In genomic region chr7:10521306-10521705, GRCh38 we compare ENCODE assay signal across 23 cellular contexts.
DNase-seq lines count a peak whose midpoint lies in the region; TF ChIP-seq lines count a peak whose summit lies in the region.
"Had no signal": no experiment of that assay in that cellular context is flagged by ENCODE, and none has a peak within 500 bp of the region (broad histone marks: within the 10 kb centered on the region; RNA-seq: fewer than 3 reads in every experiment).

No MANE protein-coding gene starts in this region.

- no peaks in the 10 kb centered on the region for H3K79me2 ChIP-seq in mammary epithelial cell (ENCODE audit: insufficient read depth, low read length)

- CTCF ChIA-PET in mammary epithelial cell (lab: Charles Lee; ENCODE audit: low non-redundant PET) = no interaction called here

- intact Hi-C loops in mammary epithelial cell (cut with micrococcal nuclease) = no loop called here

- no peak for TF ChIP-seq CTCF in mammary epithelial cell (conservative IDR thresholded peaks at IDR 0.05 in 1 of 2, IDR thresholded peaks at IDR 0.05 in 1 of 2; ENCODE audit: extremely low read depth in 1 of 2, insufficient read depth in 1 of 2, low read depth in 1 of 2, low read length in 2 of 2)

- no TSS peak for BruUV-seq in mammary epithelial cell (replicated peaks; lab: Mats Ljungman, UMichigan)

- no peaks in the 10 kb centered on the region for H3K27me3 ChIP-seq in mammary epithelial cell (ENCODE audit: insufficient read depth, low read length)
- H3K27me3 ChIP-seq: BLaER1 treated with 17β-estradiol and CSF1 and Interleukin-3, amounts not matched to agents 10 nM and 100 nM had no signal

- H3K4me2 ChIP-seq in mammary epithelial cell (ENCODE audit: insufficient read depth, low read depth, low read length) = no peak overlapping the region
- H3K4me2 ChIP-seq: A549; BLaER1 treated with 17β-estradiol and CSF1 and Interleukin-3, amounts not matched to agents 10 nM and 100 nM had no signal

- H3K27ac ChIP-seq in mammary epithelial cell (ENCODE audit: insufficient read depth, low read depth, low read length) = no peak overlapping the region
- H3K27ac ChIP-seq: 22Rv1; A549; BLaER1 treated with 17β-estradiol and CSF1 and Interleukin-3, amounts not matched to agents 10 nM and 100 nM; C4-2B had no signal

- 21% methylated on average over 2 of the region's 2 CpGs for WGBS in mammary epithelial cell (ENCODE audit: low coverage, missing lambda C conversion rate)

- no peaks in the 10 kb centered on the region for H3K4me1 ChIP-seq in mammary epithelial cell (ENCODE audit: insufficient read depth, low read length)
- H3K4me1 ChIP-seq: A549; BLaER1 treated with 17β-estradiol and CSF1 and Interleukin-3, amounts not matched to agents 10 nM and 100 nM had no signal

- no peaks in the 10 kb centered on the region for H4K20me1 ChIP-seq in mammary epithelial cell (ENCODE audit: insufficient read depth, low read length)
- H4K20me1 ChIP-seq: BLaER1 treated with 17β-estradiol and CSF1 and Interleukin-3, amounts not matched to agents 10 nM and 100 nM had no signal

- H3K4me3 ChIP-seq in mammary epithelial cell (replicated peaks in 1 of 3; ENCODE audit: insufficient read depth in 1 of 3, low read depth in 2 of 3, low read length in 3 of 3) = no peak overlapping the region
- H3K4me3 ChIP-seq: A549; BLaER1 treated with 17β-estradiol and CSF1 and Interleukin-3, amounts not matched to agents 10 nM and 100 nM; GM12878 had no signal

- in situ Hi-C loops in mammary epithelial cell (cut with MboI; ENCODE audit: low sequenced_read_pairs in 2 of 2) = no loop called here

- H3K36me3 ChIP-seq in mammary epithelial cell (ENCODE audit: insufficient read depth, low read length) = no peaks in the 10 kb centered on the region
- H3K36me3 ChIP-seq: BLaER1 treated with 17β-estradiol and CSF1 and Interleukin-3, amounts not matched to agents 10 nM and 100 nM had no signal

- H3K9ac ChIP-seq in mammary epithelial cell (ENCODE audit: insufficient read depth, low read length) = no peak overlapping the region
- H3K9ac ChIP-seq: BLaER1 treated with 17β-estradiol and CSF1 and Interleukin-3, amounts not matched to agents 10 nM and 100 nM had no signal

- H2AFZ ChIP-seq in mammary epithelial cell (ENCODE audit: low read depth, low read length) = no peak overlapping the region

- peak; percentile 70 for DNase-seq in COLO829 (ENCODE audit: low spot score)
- DNase-seq in foreskin melanocyte = peak; percentile 37
- peak; percentile 43 for DNase-seq in medulla oblongata (ENCODE audit: extremely low spot score)
- peak; percentile 37 for DNase-seq in superior temporal gyrus (ENCODE audit: extremely low spot score)
- no peak for DNase-seq in NCI-H146 (lab: John Stamatoyannopoulos, UW)
- no peak for DNase-seq in SIG-M5 (lab: John Stamatoyannopoulos, UW)
- DNase-seq in mammary epithelial cell = no peak
- DNase-seq: AML-193; CD4-positive, alpha-beta T cell; CD8-positive, alpha-beta T cell; COR-L47; DMS 273 treated with DMSO at 0.1 percent for 48 hours; DMS153; DMS53; DMS79; DND-41; EL; GDM1 had no signal

- dilution Hi-C loops in mammary epithelial cell (cut with HindIII; ENCODE audit: low sequenced_read_pairs) = no loop called here

- no peaks in the 10 kb centered on the region for H3K9me3 ChIP-seq in mammary epithelial cell (replicated peaks; ENCODE audit: insufficient read depth, low read length)
- H3K9me3 ChIP-seq: A549; BLaER1 treated with 17β-estradiol and CSF1 and Interleukin-3, amounts not matched to agents 10 nM and 100 nM had no signal

Comparison
In these comparisons a context has a peak if more than half of its experiments do, and no peak if none do; other contexts are left out.
1. DNase-seq: peak in COLO829 (single experiment), foreskin melanocyte (single experiment), medulla oblongata (single experiment) and superior temporal gyrus (single experiment); none in NCI-H146 (single experiment), SIG-M5 (single experiment) and mammary epithelial cell (single experiment).